In genomic region chr13:52353116-52353718, GRCh38 we compare ENCODE assay signal across 20 cellular contexts. TPM values are rescaled to one million over a fixed set of nuclear protein-coding genes. Genes with fewer than 3 reads are reported as not detected.
A peak's percentile ranks its signal among the peaks of the same experiment; 100 is the strongest.
DNase-seq lines count a peak whose midpoint lies in the region; FAIRE-seq and TF ChIP-seq lines count a peak whose summit lies in the region.
"Had no signal": no experiment of that assay in that cellular context is flagged by ENCODE, and none has a peak within 500 bp of the region (broad histone marks: within the 10 kb centered on the region; RNA-seq: fewer than 3 reads in every experiment).

No MANE protein-coding gene starts in this region.

- no peak overlapping the region for H3K27ac Mint-ChIP-seq in astrocyte (ENCODE audit: unreplicated experiment)
- H3K27ac Mint-ChIP-seq: CD8-positive, alpha-beta memory T cell; WTC11 had no signal

- DNase-seq in GM04504 (ENCODE audit: low read depth): peak; percentile 55
- DNase-seq in astrocyte (ENCODE audit: low read depth): peak; percentile 75
- peak; percentile 93 for DNase-seq in fibroblast of the aortic adventitia (ENCODE audit: low read depth)
- DNase-seq in COLO829 (ENCODE audit: low spot score): no peak
- no peak for DNase-seq in RKO (ENCODE audit: low spot score)
- DNase-seq in SK-N-DZ (ENCODE audit: low spot score): no peak
- DNase-seq in tibial artery: no peak
- DNase-seq: ACHN; activated CD4-positive, alpha-beta T cell treated with anti-CD3 and anti-CD28 coated beads, Interleukin-2, amount 50 U/mL, for 48 hours; amygdala; CD8-positive, alpha-beta memory T cell; glutamatergic neuron; NCI-H187 treated with DMSO at 0.1 percent for 48 hours; NCI-H345; nephron progenitor cell; Peyer's patch; posterior cingulate gyrus had no signal

- H3K27me3 Mint-ChIP-seq in astrocyte (ENCODE audit: low read depth, unreplicated experiment): no peaks in the 10 kb centered on the region

- H3K9ac ChIP-seq in astrocyte (ENCODE audit: low read length): no peak overlapping the region

- peaks cover 21% of the 10 kb centered on the region for H3K4me1 Mint-ChIP-seq in astrocyte (ENCODE audit: low read depth, unreplicated experiment)
- H3K4me1 Mint-ChIP-seq: CD8-positive, alpha-beta memory T cell; WTC11 had no signal

- no peaks in the 10 kb centered on the region for H3K9me3 Mint-ChIP-seq in astrocyte (ENCODE audit: unreplicated experiment)
- H3K9me3 Mint-ChIP-seq: CD8-positive, alpha-beta memory T cell had no signal

- no peaks in the 10 kb centered on the region for H3K36me3 Mint-ChIP-seq in astrocyte (ENCODE audit: low read depth, unreplicated experiment)
- H3K36me3 Mint-ChIP-seq: CD8-positive, alpha-beta memory T cell; WTC11 had no signal

- H2AFZ ChIP-seq in ACC112 (ENCODE audit: low read length, unreplicated experiment) (peak overlapping the region; percentile 32), astrocyte (ENCODE audit: low read depth, low read length) (no peak overlapping the region)

- H3K4me1 ChIP-seq in ACC112 (ENCODE audit: control insufficient read depth, insufficient read depth, low read length, unreplicated experiment) (peaks cover 33% of the 10 kb centered on the region), astrocyte (ENCODE audit: insufficient read depth, low read length) (peaks cover 24% of the 10 kb centered on the region), tibial artery (no peaks in the 10 kb centered on the region)
- H3K4me1 ChIP-seq: Peyer's patch, suprapubic skin had no signal

- no peak overlapping the region for H3K4me3 ChIP-seq in ACC112 (ENCODE audit: low read depth, low read length)
- no peak overlapping the region for H3K4me3 ChIP-seq in astrocyte (ENCODE audit: insufficient read depth, low read depth, low read length)
- no peak overlapping the region for H3K4me3 ChIP-seq in fibroblast of the aortic adventitia (ENCODE audit: low read depth, low read length)
- no peak overlapping the region for H3K4me3 ChIP-seq in tibial artery
- H3K4me3 ChIP-seq: Peyer's patch, suprapubic skin had no signal

- no peaks in the 10 kb centered on the region for H4K20me1 ChIP-seq in astrocyte (ENCODE audit: insufficient read depth, low read length)

- H3K9me3 ChIP-seq in astrocyte (ENCODE audit: insufficient read depth, low read depth, low read length) (no peaks in the 10 kb centered on the region), tibial artery (no peaks in the 10 kb centered on the region)
- H3K9me3 ChIP-seq: Peyer's patch, suprapubic skin had no signal

- no peak overlapping the region for H3K4me2 ChIP-seq in astrocyte (ENCODE audit: low read length)

- FAIRE-seq in astrocyte (lab: Jason Lieb, UNC): peak; percentile 34

- no peaks in the 10 kb centered on the region for H3K36me3 ChIP-seq in ACC112 (ENCODE audit: insufficient read depth, low read length)
- H3K36me3 ChIP-seq in astrocyte (ENCODE audit: insufficient read depth, low read length): no peaks in the 10 kb centered on the region
- H3K36me3 ChIP-seq in tibial artery: no peaks in the 10 kb centered on the region
- H3K36me3 ChIP-seq: Peyer's patch, suprapubic skin had no signal

- H3K27ac ChIP-seq in ACC112 (ENCODE audit: low read depth, low read length) (peak overlapping the region; percentile 2; the same call in 1 of the 2 replicates), astrocyte (ENCODE audit: low read depth, low read length) (no peak overlapping the region), tibial artery (no peak overlapping the region)
- H3K27ac ChIP-seq: Peyer's patch, suprapubic skin had no signal

- intact Hi-C loops in tibial artery (cut with DNase I; ENCODE audit: low total_unique reads): no loop called here

- no peak for TF ChIP-seq CTCF in astrocyte (IDR thresholded peaks at IDR 0.05; ENCODE audit: insufficient read depth, low read depth, low read length)
- no peak for TF ChIP-seq CTCF in fibroblast of the aortic adventitia (IDR thresholded peaks at IDR 0.05; ENCODE audit: insufficient read depth, low read length)
- no peak for TF ChIP-seq CTCF in tibial artery (IDR thresholded peaks at IDR 0.05)

- H3K27me3 ChIP-seq in ACC112 (ENCODE audit: insufficient read depth, low read length) (no peaks in the 10 kb centered on the region), astrocyte (ENCODE audit: insufficient read depth, low read length) (no peaks in the 10 kb centered on the region), tibial artery (no peaks in the 10 kb centered on the region)
- H3K27me3 ChIP-seq: Peyer's patch, suprapubic skin had no signal

- H3K79me2 ChIP-seq in ACC112 (ENCODE audit: control insufficient read depth, insufficient read depth, low read length, unreplicated experiment) (no peaks in the 10 kb centered on the region), astrocyte (ENCODE audit: insufficient read depth, low read length) (no peaks in the 10 kb centered on the region)

- no peak overlapping the region for H3K4me3 Mint-ChIP-seq in astrocyte (ENCODE audit: unreplicated experiment)
- H3K4me3 Mint-ChIP-seq: CD8-positive, alpha-beta memory T cell; nephron progenitor cell; WTC11 had no signal

RNA-seq across cellular contexts. Expression of gene THSD1, which starts 52.8 kb away (rescaled TPM):
- total RNA-seq in astrocyte: 14.4 and 18.7 TPM in 2 replicates
- total RNA-seq in fibroblast of the aortic adventitia (ENCODE audit: low replicate concordance): 4.8 and 6.0 TPM in 2 replicates
- polyA plus RNA-seq in SK-N-DZ (2014; cell fraction: cytosol; rRNA removed): 0.54 and 0.65 TPM in 2 replicates
- 1.6 and 1.8 TPM in 2 replicates for polyA plus RNA-seq in SK-N-DZ (2014; cell fraction: nucleus; rRNA removed)
- polyA plus RNA-seq: CD8-positive, alpha-beta memory T cell had no signal

Comparison
In these comparisons a context has a peak if more than half of its experiments do, and no peak if none do; other contexts are left out.
1. DNase-seq: peak in GM04504 (single experiment), astrocyte (single experiment) and fibroblast of the aortic adventitia (single experiment); none in COLO829 (single experiment), RKO (single experiment), SK-N-DZ (single experiment) and tibial artery (0 of 2).